In genomic region chr6:166097914-166098522, GRCh38 we compare ENCODE assay signal across 8 cellular contexts.
A peak's percentile ranks its signal among the peaks of the same experiment; 100 is the strongest.
DNase-seq lines count a peak whose midpoint lies in the region; ATAC-seq and TF ChIP-seq lines count a peak whose summit lies in the region.

No MANE protein-coding gene starts in this region.

- peaks cover 4% of the 10 kb centered on the region for H3K4me1 ChIP-seq in CD4-positive, CD25-positive, alpha-beta regulatory T cell (ENCODE audit: control insufficient read depth, insufficient read depth, low read length, poor library complexity, severe bottlenecking)
- 0 out of 2 replicates have a peak, but pooled peaks cover 3% of the 10 kb centered on the region for H3K4me1 ChIP-seq in HUES6 (ENCODE audit: control insufficient read depth, insufficient read depth, low read length)

- peak; percentile 95 for TF ChIP-seq CTCF in chondrocyte (IDR thresholded peaks at IDR 0.05)

- peak overlapping the region in 1 of 4 donors; percentile 12 for H3K4me3 Mint-ChIP-seq in CD4-positive, CD25-positive, alpha-beta regulatory T cell
- peak overlapping the region; percentile 81 for H3K4me3 Mint-ChIP-seq in chondrocyte (ENCODE audit: unreplicated experiment)

- peaks cover 0 to 4% (median 0%) of the 10 kb centered on the region in 4 donors for H3K4me1 Mint-ChIP-seq in CD4-positive, CD25-positive, alpha-beta regulatory T cell
- peaks cover 5% of the 10 kb centered on the region for H3K4me1 Mint-ChIP-seq in chondrocyte (ENCODE audit: low read depth)

- H3K9me3 ChIP-seq in CD4-positive, CD25-positive, alpha-beta regulatory T cell (ENCODE audit: control insufficient read depth in 2 of 2, low read length in 2 of 2): peaks cover 0 to 15% of the 10 kb centered on the region in 2 experiments
- peaks cover 25% of the 10 kb centered on the region for H3K9me3 ChIP-seq in HUES6 (ENCODE audit: control insufficient read depth, insufficient read depth, low read depth, low read length)

- no peak overlapping the region for H3K27ac ChIP-seq in CD4-positive, CD25-positive, alpha-beta regulatory T cell (ENCODE audit: insufficient read depth, low read length, poor library complexity, severe bottlenecking)
- H3K27ac ChIP-seq in HUES6 (ENCODE audit: low read depth, low read length): no peak overlapping the region

- peak in 1 of 2 donors; percentile 52 for ATAC-seq in CD4-positive, CD25-positive, alpha-beta regulatory T cell (ENCODE audit: low read depth in 2 of 2)
- ATAC-seq in GM19452 (IDR thresholded peaks at IDR 0.05; ENCODE audit: unreplicated experiment) (peak; percentile 90), left lobe of liver (peak; percentile 98), HG03039 (IDR thresholded peaks at IDR 0.05; ENCODE audit: unreplicated experiment) (no peak)

- H3K27me3 Mint-ChIP-seq in CD4-positive, CD25-positive, alpha-beta regulatory T cell: peaks cover 21% of the 10 kb centered on the region
- peaks cover 10% of the 10 kb centered on the region for H3K27me3 Mint-ChIP-seq in chondrocyte (ENCODE audit: low read depth)

- no peak overlapping the region for H3K4me3 ChIP-seq in CD4-positive, CD25-positive, alpha-beta regulatory T cell (ENCODE audit: low read depth, low read length)
- peak overlapping the region; percentile 70 for H3K4me3 ChIP-seq in HUES6 (ENCODE audit: low read depth, low read length)

- peaks cover 0 to 8% (median 6%) of the 10 kb centered on the region in 7 donors for H3K9me3 Mint-ChIP-seq in CD4-positive, CD25-positive, alpha-beta regulatory T cell
- peaks cover 18% of the 10 kb centered on the region for H3K9me3 Mint-ChIP-seq in chondrocyte (ENCODE audit: low read depth)

- no peak overlapping the region for H3K27ac Mint-ChIP-seq in CD4-positive, CD25-positive, alpha-beta regulatory T cell
- peak overlapping the region; percentile 81 for H3K27ac Mint-ChIP-seq in chondrocyte (ENCODE audit: unreplicated experiment)

- peak in 2 of 3 donors; percentile 15 to 61 for DNase-seq in CD4-positive, CD25-positive, alpha-beta regulatory T cell
- peak; percentile 3 to 35 (median 10) for DNase-seq in activated CD4-positive, CD25-positive, alpha-beta regulatory T cell (lab: John Stamatoyannopoulos, UW)
- DNase-seq in chondrocyte (ENCODE audit: low spot score) (no peak), left lobe of liver (ENCODE audit: low spot score) (peak; percentile 59)
- DNase-seq in stimulated activated CD4-positive, alpha-beta T cell treated with anti-CD3 and anti-CD28 coated beads, Interleukin-2, amount 100 ng/mL, for 24 hours: peak; percentile 66 to 73

- no peaks in the 10 kb centered on the region for H3K36me3 Mint-ChIP-seq in CD4-positive, CD25-positive, alpha-beta regulatory T cell
- peaks cover 4% of the 10 kb centered on the region for H3K36me3 Mint-ChIP-seq in chondrocyte (ENCODE audit: low read depth)

- no peak overlapping the region for H3K9ac ChIP-seq in HUES6 (ENCODE audit: low read length)

- peaks cover 3% of the 10 kb centered on the region for H3K27me3 ChIP-seq in CD4-positive, CD25-positive, alpha-beta regulatory T cell (ENCODE audit: control insufficient read depth, insufficient read depth, low read length)
- H3K27me3 ChIP-seq in HUES6 (ENCODE audit: control insufficient read depth, insufficient read depth, low read length): no peaks in the 10 kb centered on the region

- H3K36me3 ChIP-seq in CD4-positive, CD25-positive, alpha-beta regulatory T cell (ENCODE audit: control insufficient read depth, insufficient read depth, low read length): no peaks in the 10 kb centered on the region
- H3K36me3 ChIP-seq in HUES6 (ENCODE audit: control insufficient read depth, insufficient read depth, low read length): no peaks in the 10 kb centered on the region
